2 cellular contexts compared by ENCODE assay signal in the genomic region with DNA sequence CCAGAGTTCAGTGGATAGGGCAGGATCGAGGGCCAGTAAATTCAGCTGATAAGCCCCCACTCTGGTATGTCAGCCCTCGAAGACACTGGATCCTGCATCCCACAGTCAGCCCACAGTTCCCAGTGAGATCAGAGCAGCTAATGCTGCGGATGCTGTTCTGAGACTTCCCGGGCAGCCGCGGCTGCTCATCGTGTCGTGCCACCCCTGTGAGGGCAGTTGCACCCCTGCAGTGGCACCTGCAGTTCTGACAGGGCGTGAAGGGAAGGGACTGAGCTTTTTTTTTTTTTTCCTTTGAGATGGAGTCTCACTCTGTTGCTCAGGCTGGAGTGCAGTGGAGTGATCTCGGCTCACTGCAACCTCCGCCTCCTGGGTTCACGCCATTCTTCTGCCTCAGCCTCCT.
TF ChIP-seq lines count a peak whose summit lies in the region.

No MANE protein-coding gene starts in this region.

TF ChIP-seq in HEK293, 187 proteins besides CTCF, POLR2A, EP300 and RAD21:
- peak; percentile 88 for TF ChIP-seq ZIC2 (tag by site-specific recombination; IDR thresholded peaks at IDR 0.05)
- TF ChIP-seq GLIS1 (tag by site-specific recombination; IDR thresholded peaks at IDR 0.05), result peak; percentile 19; the same call in 1 of the 2 replicates
- TF ChIP-seq ZNF777 (tag by site-specific recombination; IDR thresholded peaks at IDR 0.05; ENCODE audit: borderline replicate concordance), result no peak

TF ChIP-seq in K562, 482 proteins besides CTCF, POLR2A, EP300 and RAD21:
- TF ChIP-seq NCOA4 (IDR thresholded peaks at IDR 0.05; ENCODE audit: partially characterized antibody) (no peak), NFYB (IDR thresholded peaks at IDR 0.05; ENCODE audit: extremely low read depth, insufficient read length) (no peak), NFRKB (IDR thresholded peaks at IDR 0.05; ENCODE audit: low read depth) (no peak), TOE1 (IDR thresholded peaks at IDR 0.05; ENCODE audit: borderline replicate concordance) (no peak), TOE1 (CRISPR knock-in tag; IDR thresholded peaks at IDR 0.05; ENCODE audit: borderline replicate concordance, low read depth) (no peak), RBFOX2 (IDR thresholded peaks at IDR 0.05; ENCODE audit: low read depth, low read length) (peak; percentile 50), SUPT5H (IDR thresholded peaks at IDR 0.05) (0 out of 2 replicates have a peak, but pooled peaks have one; percentile 33), RBM22 (IDR thresholded peaks at IDR 0.05; ENCODE audit: low read depth, low read length, poor library complexity, severe bottlenecking) (peak; percentile 45), POLR2G (IDR thresholded peaks at IDR 0.05; ENCODE audit: low read depth, low read length) (peak; percentile 40), SMAD2 (IDR thresholded peaks at IDR 0.05; ENCODE audit: low read depth, low read length) (no peak)
- TF ChIP-seq, protein P1, sequence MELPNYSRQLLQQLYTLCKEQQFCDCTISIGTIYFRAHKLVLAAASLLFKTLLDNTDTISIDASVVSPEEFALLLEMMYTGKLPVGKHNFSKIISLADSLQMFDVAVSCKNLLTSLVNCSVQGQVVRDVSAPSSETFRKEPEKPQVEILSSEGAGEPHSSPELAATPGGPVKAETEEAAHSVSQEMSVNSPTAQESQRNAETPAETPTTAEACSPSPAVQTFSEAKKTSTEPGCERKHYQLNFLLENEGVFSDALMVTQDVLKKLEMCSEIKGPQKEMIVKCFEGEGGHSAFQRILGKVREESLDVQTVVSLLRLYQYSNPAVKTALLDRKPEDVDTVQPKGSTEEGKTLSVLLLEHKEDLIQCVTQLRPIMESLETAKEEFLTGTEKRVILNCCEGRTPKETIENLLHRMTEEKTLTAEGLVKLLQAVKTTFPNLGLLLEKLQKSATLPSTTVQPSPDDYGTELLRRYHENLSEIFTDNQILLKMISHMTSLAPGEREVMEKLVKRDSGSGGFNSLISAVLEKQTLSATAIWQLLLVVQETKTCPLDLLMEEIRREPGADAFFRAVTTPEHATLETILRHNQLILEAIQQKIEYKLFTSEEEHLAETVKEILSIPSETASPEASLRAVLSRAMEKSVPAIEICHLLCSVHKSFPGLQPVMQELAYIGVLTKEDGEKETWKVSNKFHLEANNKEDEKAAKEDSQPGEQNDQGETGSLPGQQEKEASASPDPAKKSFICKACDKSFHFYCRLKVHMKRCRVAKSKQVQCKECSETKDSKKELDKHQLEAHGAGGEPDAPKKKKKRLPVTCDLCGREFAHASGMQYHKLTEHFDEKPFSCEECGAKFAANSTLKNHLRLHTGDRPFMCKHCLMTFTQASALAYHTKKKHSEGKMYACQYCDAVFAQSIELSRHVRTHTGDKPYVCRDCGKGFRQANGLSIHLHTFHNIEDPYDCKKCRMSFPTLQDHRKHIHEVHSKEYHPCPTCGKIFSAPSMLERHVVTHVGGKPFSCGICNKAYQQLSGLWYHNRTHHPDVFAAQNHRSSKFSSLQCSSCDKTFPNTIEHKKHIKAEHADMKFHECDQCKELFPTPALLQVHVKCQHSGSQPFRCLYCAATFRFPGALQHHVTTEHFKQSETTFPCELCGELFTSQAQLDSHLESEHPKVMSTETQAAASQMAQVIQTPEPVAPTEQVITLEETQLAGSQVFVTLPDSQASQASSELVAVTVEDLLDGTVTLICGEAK (IDR thresholded peaks at IDR 0.05), result no peak
- TF ChIP-seq, protein P1 (CRISPR knock-in tag; IDR thresholded peaks at IDR 0.05), result no peak
- TF ChIP-seq, protein P2, sequence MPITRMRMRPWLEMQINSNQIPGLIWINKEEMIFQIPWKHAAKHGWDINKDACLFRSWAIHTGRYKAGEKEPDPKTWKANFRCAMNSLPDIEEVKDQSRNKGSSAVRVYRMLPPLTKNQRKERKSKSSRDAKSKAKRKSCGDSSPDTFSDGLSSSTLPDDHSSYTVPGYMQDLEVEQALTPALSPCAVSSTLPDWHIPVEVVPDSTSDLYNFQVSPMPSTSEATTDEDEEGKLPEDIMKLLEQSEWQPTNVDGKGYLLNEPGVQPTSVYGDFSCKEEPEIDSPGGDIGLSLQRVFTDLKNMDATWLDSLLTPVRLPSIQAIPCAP (CRISPR knock-in tag; IDR thresholded peaks at IDR 0.05; ENCODE audit: borderline replicate concordance), result no peak
- TF ChIP-seq, protein P3, sequence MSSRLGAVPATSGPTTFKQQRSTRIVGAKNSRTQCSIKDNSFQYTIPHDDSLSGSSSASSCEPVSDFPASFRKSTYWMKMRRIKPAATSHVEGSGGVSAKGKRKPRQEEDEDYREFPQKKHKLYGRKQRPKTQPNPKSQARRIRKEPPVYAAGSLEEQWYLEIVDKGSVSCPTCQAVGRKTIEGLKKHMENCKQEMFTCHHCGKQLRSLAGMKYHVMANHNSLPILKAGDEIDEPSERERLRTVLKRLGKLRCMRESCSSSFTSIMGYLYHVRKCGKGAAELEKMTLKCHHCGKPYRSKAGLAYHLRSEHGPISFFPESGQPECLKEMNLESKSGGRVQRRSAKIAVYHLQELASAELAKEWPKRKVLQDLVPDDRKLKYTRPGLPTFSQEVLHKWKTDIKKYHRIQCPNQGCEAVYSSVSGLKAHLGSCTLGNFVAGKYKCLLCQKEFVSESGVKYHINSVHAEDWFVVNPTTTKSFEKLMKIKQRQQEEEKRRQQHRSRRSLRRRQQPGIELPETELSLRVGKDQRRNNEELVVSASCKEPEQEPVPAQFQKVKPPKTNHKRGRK (tag; IDR thresholded peaks at IDR 0.05), result no peak
- TF ChIP-seq, protein P4, sequence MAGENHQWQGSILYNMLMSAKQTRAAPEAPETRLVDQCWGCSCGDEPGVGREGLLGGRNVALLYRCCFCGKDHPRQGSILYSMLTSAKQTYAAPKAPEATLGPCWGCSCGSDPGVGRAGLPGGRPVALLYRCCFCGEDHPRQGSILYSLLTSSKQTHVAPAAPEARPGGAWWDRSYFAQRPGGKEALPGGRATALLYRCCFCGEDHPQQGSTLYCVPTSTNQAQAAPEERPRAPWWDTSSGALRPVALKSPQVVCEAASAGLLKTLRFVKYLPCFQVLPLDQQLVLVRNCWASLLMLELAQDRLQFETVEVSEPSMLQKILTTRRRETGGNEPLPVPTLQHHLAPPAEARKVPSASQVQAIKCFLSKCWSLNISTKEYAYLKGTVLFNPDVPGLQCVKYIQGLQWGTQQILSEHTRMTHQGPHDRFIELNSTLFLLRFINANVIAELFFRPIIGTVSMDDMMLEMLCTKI (IDR thresholded peaks at IDR 0.05; ENCODE audit: partially characterized antibody), result no peak
- TF ChIP-seq, protein P5, sequence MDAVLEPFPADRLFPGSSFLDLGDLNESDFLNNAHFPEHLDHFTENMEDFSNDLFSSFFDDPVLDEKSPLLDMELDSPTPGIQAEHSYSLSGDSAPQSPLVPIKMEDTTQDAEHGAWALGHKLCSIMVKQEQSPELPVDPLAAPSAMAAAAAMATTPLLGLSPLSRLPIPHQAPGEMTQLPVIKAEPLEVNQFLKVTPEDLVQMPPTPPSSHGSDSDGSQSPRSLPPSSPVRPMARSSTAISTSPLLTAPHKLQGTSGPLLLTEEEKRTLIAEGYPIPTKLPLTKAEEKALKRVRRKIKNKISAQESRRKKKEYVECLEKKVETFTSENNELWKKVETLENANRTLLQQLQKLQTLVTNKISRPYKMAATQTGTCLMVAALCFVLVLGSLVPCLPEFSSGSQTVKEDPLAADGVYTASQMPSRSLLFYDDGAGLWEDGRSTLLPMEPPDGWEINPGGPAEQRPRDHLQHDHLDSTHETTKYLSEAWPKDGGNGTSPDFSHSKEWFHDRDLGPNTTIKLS (IDR thresholded peaks at IDR 0.05; ENCODE audit: borderline replicate concordance, low read depth), result no peak
